ENCODE assay signal across 8 cellular contexts in the genomic region with DNA sequence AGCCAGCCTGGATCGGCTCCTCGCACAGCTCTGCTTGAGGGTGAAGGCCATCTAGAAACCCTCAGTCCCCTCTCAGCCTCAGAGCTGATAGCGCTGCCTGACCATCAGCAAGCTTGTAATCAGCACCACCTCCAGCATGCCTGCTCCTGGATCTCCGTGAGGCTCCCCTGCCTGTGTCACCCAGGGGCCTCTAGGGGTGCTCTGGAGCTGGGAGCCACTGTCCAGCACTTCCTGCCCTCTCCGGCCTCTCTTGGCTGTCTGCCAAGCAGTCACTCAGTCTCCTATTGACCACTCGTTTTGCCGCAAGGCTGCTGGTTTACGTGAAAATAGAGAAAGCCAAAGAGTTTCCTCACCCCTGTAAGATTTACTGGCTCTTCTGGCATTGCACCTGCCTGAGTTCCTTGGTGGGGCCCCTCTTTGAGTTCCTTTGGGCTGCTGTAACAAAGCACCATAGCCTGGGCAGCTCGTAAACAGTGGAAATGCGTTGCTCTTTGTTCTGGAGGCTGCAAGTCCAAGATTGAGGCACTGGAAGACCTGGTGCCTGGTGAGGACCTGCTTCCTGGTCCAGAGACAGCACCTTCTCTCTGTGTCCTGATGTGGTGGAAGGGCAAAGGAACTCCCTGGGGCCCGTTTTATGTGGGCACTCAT. TPM values are rescaled to one million over a fixed set of nuclear protein-coding genes. Genes with fewer than 3 reads are reported as not detected.
A peak's percentile ranks its signal among the peaks of the same experiment; 100 is the strongest.
DNase-seq lines count a peak whose midpoint lies in the region; ATAC-seq and TF ChIP-seq lines count a peak whose summit lies in the region.

No MANE protein-coding gene starts in this region.

- H3K4me1 Mint-ChIP-seq in natural killer cell: peaks cover 6 to 7% of the 10 kb centered on the region in 2 donors

- no peaks in the 10 kb centered on the region for H3K27me3 Mint-ChIP-seq in natural killer cell (ENCODE audit: low read depth in 2 of 2)

- TF ChIP-seq CTCF in natural killer cell (IDR thresholded peaks at IDR 0.05): no peak

- no peak overlapping the region for H3K4me3 ChIP-seq in H7 (ENCODE audit: insufficient read depth, low read depth, low read length)

- ATAC-seq in natural killer cell (peak in 2 of 3 donors; percentile 38 to 40), HG03025 (IDR thresholded peaks at IDR 0.05; ENCODE audit: low FRiP score, unreplicated experiment) (no peak), HG02870 (IDR thresholded peaks at IDR 0.05; ENCODE audit: unreplicated experiment) (no peak)

- no peaks in the 10 kb centered on the region for H3K36me3 Mint-ChIP-seq in natural killer cell

- no peaks in the 10 kb centered on the region for H3K9me3 Mint-ChIP-seq in natural killer cell

- no peaks in the 10 kb centered on the region for H3K27me3 ChIP-seq in H7 (ENCODE audit: control insufficient read depth, insufficient read depth, low read length)

- intact Hi-C loops in natural killer cell (cut with micrococcal nuclease): no loop called here

- H3K27ac Mint-ChIP-seq in natural killer cell: peak overlapping the region in 1 of 2 donors; percentile 42

- H3K4me3 Mint-ChIP-seq in natural killer cell: no peak overlapping the region

- peak; percentile 6 to 19 for DNase-seq in AML-193 (lab: John Stamatoyannopoulos, UW)
- peak; percentile 96 for DNase-seq in H7
- peak; percentile 54 for DNase-seq in SKM-1 (lab: John Stamatoyannopoulos, UW; ENCODE audit: unreplicated experiment)
- DNase-seq in fibroblast of the conjunctiva (ENCODE audit: low read depth): peak; percentile 14
- no peak for DNase-seq in natural killer cell
- no peak for DNase-seq in T1000 (lab: John Stamatoyannopoulos, UW)

- H3K36me3 ChIP-seq in H7 (replicated peaks; ENCODE audit: control insufficient read depth, insufficient read depth, low read length): peaks cover 2% of the 10 kb centered on the region; the same call in 1 of the 2 replicates

RNA-seq across cellular contexts. Expression of a gene that starts 17.9 kb away (rescaled TPM):
- 66.5 and 69.0 TPM in 2 replicates for total RNA-seq in H7 (2014; rRNA removed; shearing (Covaris generic))
- total RNA-seq in natural killer cell: 10 to 100 TPM; 69.3 to 95.1 (median 91.0) TPM

RNA-seq across cellular contexts. Expression of a gene that starts 20.9 kb away (rescaled TPM):
- total RNA-seq in H7 (2014; rRNA removed; shearing (Covaris generic)): 0.07 TPM in 1 of 2 replicates, not detected in the other
- 10 to 100 TPM; 10.6 to 19.7 (median 15.7) TPM for total RNA-seq in natural killer cell

RNA-seq across cellular contexts. Expression of a gene that starts 36.1 kb away (rescaled TPM):
- 10.3 and 15.2 TPM in 2 replicates for total RNA-seq in H7 (2014; rRNA removed; shearing (Covaris generic))
- 100 to 1,000 TPM; 145 to 167 (median 164) TPM for total RNA-seq in natural killer cell

RNA-seq across cellular contexts. Expression of a gene that starts 44.3 kb away (rescaled TPM):
- 2.4 and 2.5 TPM in 2 replicates for total RNA-seq in H7 (2014; rRNA removed; shearing (Covaris generic))
- 10 to 100 TPM; 13.5 to 25.2 (median 18.5) TPM for total RNA-seq in natural killer cell

RNA-seq across cellular contexts. Expression of a gene that starts 46.6 kb away (rescaled TPM):
- 3.6 and 8.9 TPM in 2 replicates for total RNA-seq in H7 (2014; rRNA removed; shearing (Covaris generic))
- 10 to 100 TPM; 43.8 to 51.5 (median 46.6) TPM for total RNA-seq in natural killer cell

Comparison
In these comparisons a context has a peak if more than half of its experiments do, and no peak if none do; other contexts are left out.
1. DNase-seq: peak in AML-193 (2 of 2), H7 (single experiment), SKM-1 (single experiment) and fibroblast of the conjunctiva (single experiment); none in natural killer cell (single experiment) and T1000 (single experiment).
2. ATAC-seq: peak in natural killer cell (2 of 3); none in HG03025 (single experiment) and HG02870 (single experiment).
3. RNA of a gene that starts 20.9 kb away (total RNA-seq): 10.6 to 19.7 TPM in natural killer cell; 0.07 TPM in H7; every median in the first group is over 10 times any median in the second.